ENCODE assay signal across 8 cellular contexts in genomic region chr9:83980395-83981125, GRCh38. TPM values are rescaled to one million over a fixed set of nuclear protein-coding genes. Genes with fewer than 3 reads are reported as not detected.
A peak's percentile ranks its signal among the peaks of the same experiment; 100 is the strongest.
DNase-seq lines count a peak whose midpoint lies in the region; ATAC-seq, FAIRE-seq and TF ChIP-seq lines count a peak whose summit lies in the region.

Gene RMI1 (plus strand): TSS chr9:83980805. CDS start chr9:84000987, 20,182 bp downstream.

- no peaks in the 10 kb centered on the region for H3K36me3 ChIP-seq in urinary bladder (ENCODE audit: insufficient read depth)

- peak within 1 kb of the TSS; percentile 100 for H3K27ac Mint-ChIP-seq in progenitor cell of endocrine pancreas

- intact Hi-C loops in left cardiac atrium (cut with DNase I) = loop anchor here in 1 of 2 donors (5.0 kb wide), 2 partner anchors 58 to 192 kb away; partner anchors contain the start of gene KIF27

- FAIRE-seq in GM12892 (lab: Jason Lieb, UNC) = peak; percentile 95

- no peaks in the 10 kb centered on the region for H3K27me3 Mint-ChIP-seq in progenitor cell of endocrine pancreas

- H3K9me3 Mint-ChIP-seq in progenitor cell of endocrine pancreas (ENCODE audit: low read depth) = no peaks in the 10 kb centered on the region

- H3K4me1 ChIP-seq in urinary bladder (ENCODE audit: insufficient read depth) = no peaks in the 10 kb centered on the region

- peak; percentile 91 for TF ChIP-seq POLR2A in GM12892 (IDR thresholded peaks at IDR 0.05; ENCODE audit: low read depth, low read length)

- H3K27ac ChIP-seq in urinary bladder (ENCODE audit: low read depth) = peak within 1 kb of the TSS; percentile 95

- WGBS in urinary bladder = under 1% methylated on average over 69 of the region's 69 CpGs

- peak within 1 kb of the TSS; percentile 98 for H3K4me3 Mint-ChIP-seq in progenitor cell of endocrine pancreas (ENCODE audit: low read depth)

- peak; percentile 72 for ATAC-seq in HG02852 (IDR thresholded peaks at IDR 0.05; ENCODE audit: unreplicated experiment)
- peak; percentile 93 to 95 for ATAC-seq in left cardiac atrium

- H3K4me3 ChIP-seq in urinary bladder (ENCODE audit: low read depth, low read length) = peak within 1 kb of the TSS; percentile 73

- TF ChIP-seq CTCF in progenitor cell of endocrine pancreas (IDR thresholded peaks at IDR 0.05; ENCODE audit: unreplicated experiment) = no peak

- peaks cover 25% of the 10 kb centered on the region for H3K4me1 Mint-ChIP-seq in progenitor cell of endocrine pancreas (ENCODE audit: low read depth)

- DNase-seq in GM12892 (ENCODE audit: insufficient read length) (peak; percentile 76), NCI-H146 (lab: John Stamatoyannopoulos, UW) (peak; percentile 97), T-helper 1 cell (peak; percentile 98 to 100 (median 100)), amniotic epithelial cell (ENCODE audit: low read depth) (peak; percentile 94), left cardiac atrium (peak; percentile 100), progenitor cell of endocrine pancreas (ENCODE audit: low spot score, unreplicated experiment) (peak; percentile 99)

- H3K36me3 Mint-ChIP-seq in progenitor cell of endocrine pancreas (ENCODE audit: insufficient read depth) = peaks cover 28% of the 10 kb centered on the region

RNA-seq across cellular contexts. Expression of gene RMI1, which starts in this region (rescaled TPM):
- 16.6 TPM for polyA plus RNA-seq in GM12892 (2012; ENCODE audit: missing spikeins)
- total RNA-seq in left cardiac atrium (1 to 10 TPM; 3.8 to 4.0 TPM), progenitor cell of endocrine pancreas (17.0 and 19.0 TPM in 2 replicates), urinary bladder (17.5 TPM)
- polyA plus RNA-seq in urinary bladder = 3.2 TPM

Comparison
In these comparisons a context has a peak if more than half of its experiments do, and no peak if none do; other contexts are left out.
1. Peak in every context shown above with its lines: DNase-seq, ATAC-seq, H3K4me3 ChIP-seq and H3K27ac ChIP-seq.